ENCODE assay signal across 18 cellular contexts in the genomic region with DNA sequence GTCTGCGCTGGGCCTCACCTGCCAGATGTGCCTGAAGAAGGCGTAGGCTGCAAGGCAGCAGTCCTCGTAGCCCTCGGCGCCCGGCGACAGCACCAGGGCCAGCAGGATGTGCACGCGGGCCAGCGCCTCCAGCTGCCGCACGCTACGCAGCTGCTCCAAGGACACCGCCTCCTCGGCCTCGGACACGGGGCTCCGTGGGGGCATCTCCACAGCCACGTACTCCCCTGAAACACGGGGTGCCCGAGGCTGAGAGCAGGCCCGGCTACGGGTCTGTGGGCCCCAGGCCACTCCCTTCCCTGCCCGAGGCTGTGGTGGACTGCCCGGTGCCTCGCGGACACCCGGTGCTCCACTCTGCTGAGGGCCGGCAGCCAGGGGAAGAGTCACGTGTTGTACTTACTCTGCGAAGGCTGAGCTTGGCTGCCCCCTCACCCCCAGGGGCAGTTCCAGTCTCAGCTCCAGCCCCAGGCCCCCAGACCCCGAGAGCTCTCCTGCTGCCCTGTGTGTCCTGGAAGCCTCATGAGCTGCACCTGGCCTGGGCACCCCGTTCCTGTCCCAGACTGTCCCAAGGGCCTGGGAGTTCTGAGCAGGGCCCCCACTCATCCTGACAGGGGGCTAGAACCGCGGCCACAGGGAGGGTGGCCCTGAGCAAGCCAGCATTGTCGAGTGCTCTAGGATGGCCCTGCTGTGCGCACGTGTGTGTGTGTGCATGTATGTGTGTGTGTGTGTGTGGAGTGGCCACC.
DNase-seq lines count a peak whose midpoint lies in the region; ATAC-seq and TF ChIP-seq lines count a peak whose summit lies in the region.
"Had no signal": no experiment of that assay in that cellular context is flagged by ENCODE, and none has a peak within 500 bp of the region (broad histone marks: within the 10 kb centered on the region; RNA-seq: fewer than 3 reads in every experiment).

No MANE protein-coding gene starts in this region.

- H3K27me3 ChIP-seq in right atrium auricular region (no peaks in the 10 kb centered on the region), BE2C (peaks cover 46% of the 10 kb centered on the region)

- H3K27ac ChIP-seq in right atrium auricular region: no peak overlapping the region
- H3K27ac ChIP-seq: lower lobe of right lung, WERI-Rb-1 had no signal

- peaks cover 9% of the 10 kb centered on the region for H3K4me1 Mint-ChIP-seq in osteocyte (ENCODE audit: unreplicated experiment)

- ATAC-seq in Right ventricle myocardium superior (ENCODE audit: poor library complexity): peak; percentile 34
- ATAC-seq: stimulated activated naive CD8-positive, alpha-beta T cell treated with anti-CD3 and anti-CD28 coated beads, Interleukin-15, Interleukin-2, amounts not matched to agents 100 U/mL and 50 U/mL, for 24 hours had no signal

- no peaks in the 10 kb centered on the region for H3K9me3 Mint-ChIP-seq in osteocyte (ENCODE audit: unreplicated experiment)
- H3K9me3 Mint-ChIP-seq: nephron; T-helper 1 cell treated with Interleukin-12 subunit alpha and Interleukin-12 subunit beta and Interleukin-4 antibody, amounts not matched to agents 30 μg/mL and 1 μg/mL, for 36 hours had no signal

- no peak overlapping the region for H3K4me3 ChIP-seq in right atrium auricular region
- no peak overlapping the region for H3K4me3 ChIP-seq in foreskin fibroblast (ENCODE audit: low read depth in 1 of 2, low read length in 2 of 2)
- H3K4me3 ChIP-seq in BE2C (ENCODE audit: low read depth, low read length): no peak overlapping the region
- H3K4me3 ChIP-seq: lower lobe of right lung had no signal

- peaks cover 38% of the 10 kb centered on the region for H3K27me3 Mint-ChIP-seq in osteocyte (ENCODE audit: unreplicated experiment)

- no peaks in the 10 kb centered on the region for H3K36me3 ChIP-seq in right atrium auricular region
- H3K36me3 ChIP-seq in BE2C: no peaks in the 10 kb centered on the region
- H3K36me3 ChIP-seq: lower lobe of right lung, WERI-Rb-1 had no signal

- H3K9me3 ChIP-seq in right atrium auricular region: peaks cover 0 to 8% of the 10 kb centered on the region in 2 donors
- H3K9me3 ChIP-seq in BE2C: no peaks in the 10 kb centered on the region
- H3K9me3 ChIP-seq: Caco-2, lower lobe of right lung had no signal

- no peaks in the 10 kb centered on the region for H3K36me3 Mint-ChIP-seq in osteocyte (ENCODE audit: unreplicated experiment)

- no peak overlapping the region for H3K27ac Mint-ChIP-seq in osteocyte (ENCODE audit: unreplicated experiment)
- H3K27ac Mint-ChIP-seq: T-helper 1 cell treated with Interleukin-12 subunit alpha and Interleukin-12 subunit beta and Interleukin-4 antibody, amounts not matched to agents 30 μg/mL and 1 μg/mL, for 36 hours had no signal

- H3K4me3 Mint-ChIP-seq in osteocyte (ENCODE audit: unreplicated experiment): no peak overlapping the region
- H3K4me3 Mint-ChIP-seq: nephron; T-helper 1 cell treated with Interleukin-12 subunit alpha and Interleukin-12 subunit beta and Interleukin-4 antibody, amounts not matched to agents 30 μg/mL and 1 μg/mL, for 36 hours had no signal

- DNase-seq in Right ventricle myocardium superior (peak; percentile 38), right atrium auricular region (ENCODE audit: low spot score) (no peak), foreskin fibroblast (peak; percentile 4 to 44), osteocyte (ENCODE audit: extremely low spot score, unreplicated experiment) (peak; percentile 83), glomerular visceral epithelial cell (ENCODE audit: extremely low spot score) (no peak), NCI-H1930 (lab: John Stamatoyannopoulos, UW) (no peak), BE2C (no peak), NCI-H446 treated with DMSO at 0.1 percent for 48 hours (lab: John Stamatoyannopoulos, UW) (no peak)
- DNase-seq: activated CD8-positive, alpha-beta memory T cell treated with anti-CD3 and anti-CD28 coated beads for 24 hours; EL; lower lobe of right lung; NCI-H1436; stimulated activated CD4-positive, alpha-beta T cell treated with anti-CD3 and anti-CD28 coated beads, Interleukin-15, amount 100 ng/mL, for 24 hours; stimulated activated naive CD8-positive, alpha-beta T cell treated with anti-CD3 and anti-CD28 coated beads, Interleukin-15, Interleukin-2, amounts not matched to agents 100 U/mL and 50 U/mL, for 24 hours; WERI-Rb-1 had no signal

- H3K4me1 ChIP-seq in right atrium auricular region (no peaks in the 10 kb centered on the region), BE2C (no peaks in the 10 kb centered on the region)
- H3K4me1 ChIP-seq: Caco-2, lower lobe of right lung had no signal

- intact Hi-C loops in Right ventricle myocardium superior (cut with DNase I): no loop called here

- no peak for TF ChIP-seq CTCF in right atrium auricular region (IDR thresholded peaks at IDR 0.05)
- TF ChIP-seq CTCF in foreskin fibroblast (IDR thresholded peaks at IDR 0.05; ENCODE audit: low read depth, low read length): no peak
- no peak for TF ChIP-seq CTCF in osteocyte (IDR thresholded peaks at IDR 0.05)
- no peak for TF ChIP-seq CTCF in BE2C (IDR thresholded peaks at IDR 0.05; ENCODE audit: low read depth, low read length)

Comparison
In these comparisons a context has a peak if more than half of its experiments do, and no peak if none do; other contexts are left out.
1. DNase-seq: peak in Right ventricle myocardium superior (single experiment), foreskin fibroblast (2 of 2) and osteocyte (single experiment); none in right atrium auricular region (single experiment), glomerular visceral epithelial cell (single experiment), NCI-H1930 (0 of 2), BE2C (single experiment) and NCI-H446 treated with DMSO at 0.1 percent for 48 hours (single experiment).